ENCODE assay signal across 8 cellular contexts in genomic region chr2:231800493-231801091, GRCh38. TPM values are rescaled to one million over a fixed set of nuclear protein-coding genes. Genes with fewer than 3 reads are reported as not detected.
DNase-seq lines count a peak whose midpoint lies in the region; ATAC-seq, FAIRE-seq and TF ChIP-seq lines count a peak whose summit lies in the region.

No MANE protein-coding gene starts in this region.

- 33% methylated on average over 5 of the region's 6 CpGs for WGBS in K562 (ENCODE audit: insufficient coverage, low coverage, missing lambda C conversion rate)
- 29% methylated on average over 6 of the region's 6 CpGs for WGBS in right lobe of liver (ENCODE audit: insufficient coverage, low coverage, low lambda C conversion rate, missing lambda C conversion rate)

- no peaks in the 10 kb centered on the region for H3K9me1 ChIP-seq in K562 (ENCODE audit: control insufficient read depth, insufficient read depth, low read length)

- in situ Hi-C loops in Panc1 (cut with HindIII; ENCODE audit: low pct_unique_long_range_greater_than_20kb, low sequenced_read_pairs) (no loop called here), K562 (cut with MboI) (no loop called here)

- FAIRE-seq in K562 (lab: Jason Lieb, UNC), result peak; percentile 59

- DNase-seq in A673 (ENCODE audit: low spot score), result peak; percentile 55
- no peak for DNase-seq in Panc1 (ENCODE audit: low read depth, low spot score)
- peak; percentile 33 to 45 (median 34) for DNase-seq in K562 (ENCODE audit: extremely low read depth in 1 of 4, low spot score in 3 of 4)
- peak; percentile 51 to 67 (median 57) for DNase-seq in right lobe of liver
- no peak for DNase-seq in upper lobe of right lung

- ATAC-seq in Panc1 (peak; percentile 83), K562 (peak; percentile 80), right lobe of liver (peak; percentile 78 to 88 (median 85)), upper lobe of right lung (peak; percentile 62), GM21619 (IDR thresholded peaks at IDR 0.05; ENCODE audit: unreplicated experiment) (no peak), HG02970 (IDR thresholded peaks at IDR 0.05; ENCODE audit: low FRiP score, unreplicated experiment) (no peak)

- CTCF ChIA-PET in A673 (lab: Charles Lee) (interaction anchor here (0.5 to 0.7 kb wide), 2 partner anchors 283 to 461 kb away, joined by 3 to 4 read pairs; no protein-coding TSS in a partner anchor), Panc1 (lab: Charles Lee) (interaction anchor here (0.6 to 1.5 kb wide), 2 partner anchors 86 to 442 kb away, joined by 3 read pairs; no protein-coding TSS in a partner anchor), K562 (lab: Yijun Ruan, JAX; ENCODE audit: low intra/inter-chr PET ratio) (no interaction called here)

- TF ChIP-seq CTCF in A673 (conservative IDR thresholded peaks at IDR 0.05; ENCODE audit: low read depth, low read length), result peak; percentile 84
- TF ChIP-seq CTCF in GM12874 (IDR thresholded peaks at IDR 0.05; ENCODE audit: insufficient read depth, low read depth, low read length), result peak; percentile 66
- TF ChIP-seq CTCF in Panc1 (IDR thresholded peaks at IDR 0.05), result peak; percentile 88
- peak; percentile 55 to 76 (median 56) for TF ChIP-seq CTCF in K562 (IDR thresholded peaks at IDR 0.05 in 2 of 3, conservative IDR thresholded peaks at IDR 0.05 in 1 of 3; ENCODE audit: insufficient read depth in 2 of 3, low read depth in 1 of 3, low read length in 3 of 3)
- peak; percentile 57 to 82 (median 69) for TF ChIP-seq CTCF in right lobe of liver (IDR thresholded peaks at IDR 0.05)
- TF ChIP-seq CTCF in upper lobe of right lung (IDR thresholded peaks at IDR 0.05), result peak; percentile 66

- TF ChIP-seq EP300 in K562 (IDR thresholded peaks at IDR 0.05; ENCODE audit: low read length), result no peak

- no peaks in the 10 kb centered on the region for H3K4me1 ChIP-seq in A673 (ENCODE audit: insufficient read depth, low read length, poor library complexity, severe bottlenecking)
- H3K4me1 ChIP-seq in Panc1 (ENCODE audit: control insufficient read depth, insufficient read depth, low read length), result no peaks in the 10 kb centered on the region
- no peaks in the 10 kb centered on the region for H3K4me1 ChIP-seq in K562 (replicated peaks in 1 of 2; ENCODE audit: control insufficient read depth in 2 of 2, insufficient read depth in 2 of 2, low read length in 2 of 2)
- H3K4me1 ChIP-seq in right lobe of liver, result peaks cover 0 to 5% (median 0%) of the 10 kb centered on the region in 4 donors
- no peaks in the 10 kb centered on the region for H3K4me1 ChIP-seq in upper lobe of right lung

- no peak overlapping the region for H3K4me2 ChIP-seq in K562 (ENCODE audit: insufficient read depth, low read length)

- peaks cover 30% of the 10 kb centered on the region for H3K36me3 ChIP-seq in A673 (ENCODE audit: insufficient read depth, low read length, poor library complexity, severe bottlenecking)
- 0 out of 2 replicates have a peak, but pooled peaks cover 4% of the 10 kb centered on the region for H3K36me3 ChIP-seq in Panc1 (ENCODE audit: control insufficient read depth, insufficient read depth, low read length)
- peaks cover 54% of the 10 kb centered on the region; the same call in 2 of the 3 replicates for H3K36me3 ChIP-seq in K562 (ENCODE audit: control insufficient read depth, insufficient read depth, low read length)
- peaks cover 3 to 46% (median 8%) of the 10 kb centered on the region in 4 donors for H3K36me3 ChIP-seq in right lobe of liver
- H3K36me3 ChIP-seq in upper lobe of right lung, result peaks cover 93% of the 10 kb centered on the region

- no peaks in the 10 kb centered on the region for H4K20me1 ChIP-seq in K562 (replicated peaks; ENCODE audit: control insufficient read depth, insufficient read depth, low read length)

- no peaks in the 10 kb centered on the region for H3K79me2 ChIP-seq in K562 (ENCODE audit: control insufficient read depth, insufficient read depth, low read length)

- TF ChIP-seq POLR2A in K562 (conservative IDR thresholded peaks at IDR 0.05) (no peak), right lobe of liver (IDR thresholded peaks at IDR 0.05) (no peak)

- H3K27me3 ChIP-seq in A673 (replicated peaks; ENCODE audit: insufficient read depth, low read depth, low read length, poor library complexity) (no peaks in the 10 kb centered on the region), Panc1 (ENCODE audit: control insufficient read depth, insufficient read depth, low read length) (no peaks in the 10 kb centered on the region), K562 (ENCODE audit: control insufficient read depth in 2 of 2, insufficient read depth in 2 of 2, low read length in 2 of 2) (no peaks in the 10 kb centered on the region), right lobe of liver (no peaks in the 10 kb centered on the region), upper lobe of right lung (no peaks in the 10 kb centered on the region)

- H3K9me3 ChIP-seq in A673 (ENCODE audit: low read depth, low read length, poor library complexity, severe bottlenecking), result no peaks in the 10 kb centered on the region
- H3K9me3 ChIP-seq in Panc1 (ENCODE audit: control insufficient read depth, insufficient read depth, low read depth, low read length), result no peaks in the 10 kb centered on the region
- no peaks in the 10 kb centered on the region for H3K9me3 ChIP-seq in K562 (replicated peaks; ENCODE audit: control insufficient read depth, insufficient read depth, low read depth, low read length)
- no peaks in the 10 kb centered on the region for H3K9me3 ChIP-seq in right lobe of liver
- H3K9me3 ChIP-seq in upper lobe of right lung, result no peaks in the 10 kb centered on the region

- BruUV-seq in A673 (replicated peaks; lab: Mats Ljungman, UMichigan) (no TSS peak), Panc1 (replicated peaks; lab: Mats Ljungman, UMichigan) (no TSS peak), K562 (replicated peaks; lab: Mats Ljungman, UMichigan) (no TSS peak)

- TF ChIP-seq RAD21 in K562 (CRISPR knock-in tag; conservative IDR thresholded peaks at IDR 0.05 in 1 of 2, IDR thresholded peaks at IDR 0.05 in 1 of 2), result peak in 1 of 2 experiments; percentile 31; a peak in 2 of 4 replicates

- H3K9ac ChIP-seq in K562 (ENCODE audit: insufficient read depth in 1 of 2, low read depth in 2 of 2, low read length in 2 of 2), result no peak overlapping the region

- no peak overlapping the region for H2AFZ ChIP-seq in K562 (ENCODE audit: low read depth, low read length)

- intact Hi-C loops in A673 (cut with micrococcal nuclease; ENCODE audit: unreplicated experiment), result no loop called here
- intact Hi-C loops in Panc1 (cut with micrococcal nuclease; ENCODE audit: unreplicated experiment), result no loop called here
- intact Hi-C loops in K562 (cut with micrococcal nuclease), result no loop called here
- intact Hi-C loops in right lobe of liver (cut with DNase I), result no loop called here
- intact Hi-C loops in upper lobe of right lung (cut with DNase I), result no loop called here

- POLR2A ChIA-PET in A673 (lab: Charles Lee; ENCODE audit: low non-redundant PET), result no interaction called here
- POLR2A ChIA-PET in Panc1 (lab: Charles Lee), result no interaction called here
- POLR2A ChIA-PET in K562 (lab: Yijun Ruan, JAX), result no interaction called here

- no peak overlapping the region for H3K4me3 ChIP-seq in A673 (ENCODE audit: low read depth, low read length, poor library complexity, severe bottlenecking)
- H3K4me3 ChIP-seq in Panc1 (ENCODE audit: low read depth in 2 of 2, low read length in 2 of 2), result no peak overlapping the region
- H3K4me3 ChIP-seq in K562, result no peak overlapping the region
- H3K4me3 ChIP-seq in right lobe of liver, result no peak overlapping the region
- H3K4me3 ChIP-seq in upper lobe of right lung, result no peak overlapping the region

- H3K27ac ChIP-seq in A673 (ENCODE audit: low read depth, low read length, poor library complexity, severe bottlenecking) (no peak overlapping the region), Panc1 (ENCODE audit: low read length) (no peak overlapping the region), K562 (ENCODE audit: extremely low read depth, low read depth, low read length) (no peak overlapping the region), right lobe of liver (no peak overlapping the region), upper lobe of right lung (no peak overlapping the region)

RNA-seq across cellular contexts. Expression of gene COPS7B, which starts 14.3 kb away (rescaled TPM):
- total RNA-seq in A673 (2021) (64.1 and 66.5 TPM in 2 replicates), Panc1 (2021; ENCODE audit: unreplicated experiment) (41.3 TPM), K562 (2014; rRNA removed) (21.8 and 30.3 TPM in 2 replicates), K562 (2014; rRNA removed; fragmentation: Illumina TruSeq; extraction: Trizol) (17.0 and 18.8 TPM in 2 replicates), K562 (2015; rRNA removed; fragmentation: Illumina TruSeq; extraction: Trizol) (19.1 and 19.3 TPM in 2 replicates), K562 (2021) (34.6 and 38.0 TPM in 2 replicates), right lobe of liver (10 to 100 TPM in 5 of 6 experiments, 1 to 10 TPM in 1; 8.9 to 21.4 (median 12.7) TPM), upper lobe of right lung (34.8 TPM)
- 50.6 TPM for polyA plus RNA-seq in Panc1 (2012; ENCODE audit: insufficient read length)
- total RNA-seq in K562 (2011; cell fraction: chromatin; rRNA removed; ENCODE audit: low replicate concordance), result 50.1 and 63.5 TPM in 2 replicates
- 35.3 and 40.7 TPM in 2 replicates for total RNA-seq in K562 (2011; cell fraction: nucleolus; rRNA removed)
- total RNA-seq in K562 (2011; cell fraction: nucleoplasm; rRNA removed), result 50.9 and 59.1 TPM in 2 replicates
- polyA plus RNA-seq in K562 (2011; rRNA removed) (50.7 and 59.6 TPM in 2 replicates), K562 (2014; fragmentation: Illumina TruSeq; extraction: Trizol) (40.8 and 43.4 TPM in 2 replicates), K562 (2014; fragmentation: Nextera tagmentation; extraction: Ambion mirVana) (1 to 10 TPM; 6.0 to 8.3 TPM), K562 (2014; rRNA removed) (43.2 and 44.7 TPM in 2 replicates)
- 47.5 and 51.4 TPM in 2 replicates for polyA plus RNA-seq in K562 (2011; cell fraction: cytosol; rRNA removed)
- polyA plus RNA-seq in K562 (2011; cell fraction: nucleus; rRNA removed), result 67.6 and 73.0 TPM in 2 replicates
- polyA plus RNA-seq in K562 (2012), result 26.9 and 30.4 TPM in 2 replicates
- polyA minus RNA-seq in K562 (2011; rRNA and poly(A)+ RNA removed), result 30.2 and 33.5 TPM in 2 replicates
- polyA minus RNA-seq in K562 (2011; cell fraction: cytosol; rRNA and poly(A)+ RNA removed), result 15.5 and 20.7 TPM in 2 replicates
- 17.4 and 20.8 TPM in 2 replicates for polyA minus RNA-seq in K562 (2011; cell fraction: nucleus; rRNA and poly(A)+ RNA removed)

RNA-seq across cellular contexts. Expression of gene PDE6D, which starts 19.5 kb away (rescaled TPM):
- total RNA-seq in A673 (2021), result 19.7 and 27.3 TPM in 2 replicates
- total RNA-seq in Panc1 (2021; ENCODE audit: unreplicated experiment), result 31.4 TPM
- 28.3 TPM for polyA plus RNA-seq in Panc1 (2012; ENCODE audit: insufficient read length)
- total RNA-seq in K562 (2011; cell fraction: chromatin; rRNA removed; ENCODE audit: low replicate concordance), result 3.6 and 8.8 TPM in 2 replicates
- total RNA-seq in K562 (2011; cell fraction: nucleolus; rRNA removed), result 3.3 and 3.8 TPM in 2 replicates
- total RNA-seq in K562 (2011; cell fraction: nucleoplasm; rRNA removed), result 5.6 and 12.1 TPM in 2 replicates
- total RNA-seq in K562 (2014; rRNA removed), result 5.4 and 7.7 TPM in 2 replicates
- 7.5 and 8.0 TPM in 2 replicates for total RNA-seq in K562 (2014; rRNA removed; fragmentation: Illumina TruSeq; extraction: Trizol)
- total RNA-seq in K562 (2015; rRNA removed; fragmentation: Illumina TruSeq; extraction: Trizol), result 6.5 and 7.0 TPM in 2 replicates
- 6.6 and 8.1 TPM in 2 replicates for total RNA-seq in K562 (2021)
- 11.6 and 13.4 TPM in 2 replicates for polyA plus RNA-seq in K562 (2011; rRNA removed)
- 6.8 and 14.4 TPM in 2 replicates for polyA plus RNA-seq in K562 (2011; cell fraction: cytosol; rRNA removed)
- 3.2 and 5.8 TPM in 2 replicates for polyA plus RNA-seq in K562 (2011; cell fraction: nucleus; rRNA removed)
- polyA plus RNA-seq in K562 (2012), result 5.5 and 7.4 TPM in 2 replicates
- 10.1 and 10.3 TPM in 2 replicates for polyA plus RNA-seq in K562 (2014; fragmentation: Illumina TruSeq; extraction: Trizol)
- 1 to 10 TPM in 1 of 2 experiments, under 1 TPM in 1; 0.65 to 1.5 TPM for polyA plus RNA-seq in K562 (2014; fragmentation: Nextera tagmentation; extraction: Ambion mirVana)
- 9.8 and 10.9 TPM in 2 replicates for polyA plus RNA-seq in K562 (2014; rRNA removed)
- polyA minus RNA-seq in K562 (2011; rRNA and poly(A)+ RNA removed), result 5.6 and 6.9 TPM in 2 replicates
- polyA minus RNA-seq in K562 (2011; cell fraction: cytosol; rRNA and poly(A)+ RNA removed), result 0.95 and 1.2 TPM in 2 replicates
- 2.4 and 3.0 TPM in 2 replicates for polyA minus RNA-seq in K562 (2011; cell fraction: nucleus; rRNA and poly(A)+ RNA removed)
- 10 to 100 TPM in 1 of 6 experiments, 1 to 10 TPM in 5; 7.1 to 10.4 (median 8.3) TPM for total RNA-seq in right lobe of liver
- 18.7 TPM for total RNA-seq in upper lobe of right lung

Comparison
In these comparisons a context has a peak if more than half of its experiments do, and no peak if none do; other contexts are left out.
1. DNase-seq: peak in A673 (single experiment), K562 (4 of 4) and right lobe of liver (3 of 3); none in Panc1 (single experiment) and upper lobe of right lung (single experiment).
2. ATAC-seq: peak in Panc1 (single experiment), K562 (single experiment), right lobe of liver (4 of 4) and upper lobe of right lung (single experiment); none in GM21619 (single experiment) and HG02970 (single experiment).
3. Peak in every context shown above with its lines, with median percentiles within 50 percentile points of each other: CTCF ChIP-seq.